ENCODE assay signal across 1 cellular context in the genomic region with DNA sequence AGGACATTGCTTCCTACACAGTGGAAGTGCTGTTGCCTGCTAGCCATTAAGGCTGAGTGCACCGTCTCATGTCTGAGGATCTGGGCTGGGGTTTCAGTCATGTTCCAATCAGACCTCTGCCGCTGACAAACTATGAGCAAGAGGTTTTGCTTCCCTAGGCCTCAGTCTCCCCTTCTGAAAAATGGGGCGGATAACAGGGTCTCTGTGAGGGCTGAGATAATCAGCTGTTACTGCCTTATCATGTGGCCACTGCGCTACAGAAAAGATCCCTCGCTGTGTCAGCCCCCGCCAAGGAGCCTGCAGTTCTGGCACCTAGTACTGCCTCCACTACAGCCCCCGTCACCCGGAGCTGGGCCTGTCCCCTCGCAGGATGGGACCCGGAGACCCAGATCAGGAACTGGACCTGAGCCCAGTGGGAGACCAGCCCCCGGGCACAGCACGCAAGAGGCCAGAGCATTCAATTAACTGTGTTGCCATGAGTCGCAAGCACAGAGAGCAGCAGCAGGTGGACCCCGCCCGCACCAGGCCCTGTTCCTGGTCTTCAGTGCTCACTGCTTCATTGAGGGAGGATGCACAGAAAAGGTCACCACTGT.
TF ChIP-seq lines count a peak whose summit lies in the region.

No MANE protein-coding gene starts in this region.

TF ChIP-seq in H1, 55 proteins besides CTCF, POLR2A, EP300 and RAD21:
- TF ChIP-seq JUN (IDR thresholded peaks at IDR 0.05; ENCODE audit: low read depth, low read length) = no peak
- no peak for TF ChIP-seq HDAC2 (IDR thresholded peaks at IDR 0.05; ENCODE audit: borderline replicate concordance in 1 of 2, low read depth in 2 of 2, low read length in 2 of 2)
- TF ChIP-seq SP1 (IDR thresholded peaks at IDR 0.05; ENCODE audit: low read depth, low read length) = no peak
- no peak for TF ChIP-seq NRF1 (IDR thresholded peaks at IDR 0.05; ENCODE audit: low read depth, low read length)
- TF ChIP-seq TEAD4 (IDR thresholded peaks at IDR 0.05; ENCODE audit: low read depth, low read length) = no peak
- no peak for TF ChIP-seq RXRA (IDR thresholded peaks at IDR 0.05; ENCODE audit: insufficient read depth, low read depth, low read length)
